ENCODE assay signal across 9 cellular contexts in genomic region chr12:49983892-49984291, GRCh38. TPM values are rescaled to one million over a fixed set of nuclear protein-coding genes. Genes with fewer than 3 reads are reported as not detected.
DNase-seq lines count a peak whose midpoint lies in the region; ATAC-seq, FAIRE-seq and TF ChIP-seq lines count a peak whose summit lies in the region.
"Had no signal": no experiment of that assay in that cellular context is flagged by ENCODE, and none has a peak within 500 bp of the region (broad histone marks: within the 10 kb centered on the region; RNA-seq: fewer than 3 reads in every experiment).

No MANE protein-coding gene starts in this region.

- no peak for TF ChIP-seq CTCF in pancreas (IDR thresholded peaks at IDR 0.05)
- TF ChIP-seq CTCF in prostate gland (IDR thresholded peaks at IDR 0.05) = no peak

- H3K4me3 ChIP-seq in pancreas (no peak overlapping the region), prostate gland (no peak overlapping the region)

- DNase-seq in ELR (ENCODE audit: low read depth) (peak; percentile 91), NCI-H82 treated with DMSO at 0.1 percent for 48 hours (lab: John Stamatoyannopoulos, UW; ENCODE audit: unreplicated experiment) (peak; percentile 96), erythroblast (lab: John Stamatoyannopoulos, UW) (peak; percentile 56 to 77), pancreas (no peak), prostate gland (ENCODE audit: low spot score) (no peak)
- no peak for DNase-seq in activated CD4-positive, CD25-positive, alpha-beta regulatory T cell treated with anti-CD3 and anti-CD28 coated beads, Interleukin-2, amount 50 U/mL, for 72 hours

- peak overlapping the region in 1 of 4 donors; percentile 4 for H3K27ac ChIP-seq in pancreas
- no peak overlapping the region for H3K27ac ChIP-seq in prostate gland

- no peak for TF ChIP-seq POLR2A in erythroblast (IDR thresholded peaks at IDR 0.05; ENCODE audit: low read length)
- TF ChIP-seq POLR2A in prostate gland (IDR thresholded peaks at IDR 0.05) = no peak

- H3K4me1 ChIP-seq in pancreas = peaks cover 0 to 3% (median 0%) of the 10 kb centered on the region in 3 donors
- no peaks in the 10 kb centered on the region for H3K4me1 ChIP-seq in prostate gland (replicated peaks)

- intact Hi-C loops in pancreas (cut with DNase I) = no loop called here
- intact Hi-C loops in prostate gland (cut with DNase I) = no loop called here

- H3K36me3 ChIP-seq in pancreas = no peaks in the 10 kb centered on the region
- no peaks in the 10 kb centered on the region for H3K36me3 ChIP-seq in prostate gland

- FAIRE-seq in pancreas (lab: Jason Lieb, UNC) = no peak

- ATAC-seq in pancreas (peak in 3 of 4 donors; percentile 41 to 64 (median 63)), HG03175 (IDR thresholded peaks at IDR 0.05; ENCODE audit: unreplicated experiment) (no peak), HG02870 (IDR thresholded peaks at IDR 0.05; ENCODE audit: unreplicated experiment) (no peak)

- no peaks in the 10 kb centered on the region for H3K9me3 ChIP-seq in pancreas
- H3K9me3 ChIP-seq in prostate gland = no peaks in the 10 kb centered on the region

- WGBS in pancreas, 2 donors = 14 to 16% methylated on average over 8 of the region's 8 CpGs
- WGBS in prostate gland = 6% methylated on average over 8 of the region's 8 CpGs

- H3K27me3 ChIP-seq in pancreas (no peaks in the 10 kb centered on the region), prostate gland (replicated peaks; ENCODE audit: insufficient read depth) (no peaks in the 10 kb centered on the region)

RNA-seq across cellular contexts. Expression of gene AQP6, which starts 11.1 kb away (rescaled TPM):
- total RNA-seq in pancreas (under 1 TPM in 2 of 6 donors, not detected in 4; 0.06 to 0.09 TPM), prostate gland (under 1 TPM in 1 of 2 donors, not detected in 1; 0.40 TPM)
- under 1 TPM; 0.19 to 0.31 TPM for polyA plus RNA-seq in pancreas

RNA-seq across cellular contexts. Expression of gene AQP5, which starts 22.2 kb away (rescaled TPM):
- 1 to 10 TPM in 2 of 6 donors, under 1 TPM in 4; 0.41 to 2.6 (median 0.91) TPM for total RNA-seq in pancreas
- polyA plus RNA-seq in pancreas = 1 to 10 TPM; 2.5 to 2.8 TPM
- total RNA-seq in prostate gland = 10 to 100 TPM in 1 of 2 donors, 1 to 10 TPM in 1; 3.4 to 25.8 TPM
- total RNA-seq: NCI-H460 had no signal

RNA-seq across cellular contexts. Expression of gene AQP2, which starts 33.4 kb away (rescaled TPM):
- under 1 TPM in 2 of 6 donors, not detected in 4; 0.06 to 0.12 TPM for total RNA-seq in pancreas
- polyA plus RNA-seq in pancreas = under 1 TPM in 1 of 2 donors, not detected in 1; 0.31 TPM
- 1 to 10 TPM in 1 of 2 donors, not detected in 1; 2.7 TPM for total RNA-seq in prostate gland
- total RNA-seq: NCI-H460 had no signal

RNA-seq across cellular contexts. Expression of gene RACGAP1, which starts 41.4 kb away (rescaled TPM):
- total RNA-seq in pancreas (1 to 10 TPM; 1.1 to 6.3 (median 2.8) TPM), prostate gland (10 to 100 TPM in 1 of 2 donors, 1 to 10 TPM in 1; 9.1 to 18.9 TPM)
- polyA plus RNA-seq in pancreas = 1 to 10 TPM in 1 of 2 donors, under 1 TPM in 1; 0.72 to 1.9 TPM

Comparison
In these comparisons a context has a peak if more than half of its experiments do, and no peak if none do; other contexts are left out.
1. DNase-seq: peak in ELR (single experiment), NCI-H82 treated with DMSO at 0.1 percent for 48 hours (single experiment) and erythroblast (2 of 2); none in pancreas (0 of 6), prostate gland (single experiment) and activated CD4-positive, CD25-positive, alpha-beta regulatory T cell treated with anti-CD3 and anti-CD28 coated beads, Interleukin-2, amount 50 U/mL, for 72 hours (single experiment).
2. ATAC-seq: peak in pancreas (3 of 4); none in HG03175 (single experiment) and HG02870 (single experiment).